ENCODE assay signal across 1 cellular context in genomic region chr11:71489311-71490043, GRCh38.
TF ChIP-seq lines count a peak whose summit lies in the region.

No MANE protein-coding gene starts in this region.

TF ChIP-seq in H1, 55 proteins besides CTCF, POLR2A, EP300 and RAD21:
- TF ChIP-seq YY1 (IDR thresholded peaks at IDR 0.05; ENCODE audit: low read depth, low read length) (no peak), ATF2 (IDR thresholded peaks at IDR 0.05; ENCODE audit: low read length) (no peak), CBX8 (IDR thresholded peaks at IDR 0.05; ENCODE audit: borderline replicate concordance, low read depth, low read length) (no peak), SP2 (IDR thresholded peaks at IDR 0.05; ENCODE audit: low read length) (no peak), SIX5 (IDR thresholded peaks at IDR 0.05; ENCODE audit: low read depth, low read length) (no peak), TBP (IDR thresholded peaks at IDR 0.05; ENCODE audit: low read depth, low read length) (no peak), E2F6 (IDR thresholded peaks at IDR 0.05) (no peak), USF2 (IDR thresholded peaks at IDR 0.05; ENCODE audit: low read length) (no peak), TEAD4 (IDR thresholded peaks at IDR 0.05; ENCODE audit: low read depth, low read length) (no peak), SAP30 (IDR thresholded peaks at IDR 0.05; ENCODE audit: insufficient read depth, insufficient replicate concordance, low read length) (no peak), TCF12 (IDR thresholded peaks at IDR 0.05; ENCODE audit: low read depth, low read length) (no peak), MAFK (IDR thresholded peaks at IDR 0.05; ENCODE audit: low read depth, low read length) (no peak), POU5F1 (IDR thresholded peaks at IDR 0.05; ENCODE audit: low read depth, low read length) (no peak), SIRT6 (IDR thresholded peaks at IDR 0.05; ENCODE audit: low read length) (no peak), GABPA (IDR thresholded peaks at IDR 0.05; ENCODE audit: borderline replicate concordance, insufficient read depth, low read length) (no peak), CHD2 (IDR thresholded peaks at IDR 0.05; ENCODE audit: low read length) (no peak)
TF ChIP-seq in H1: peak in this region for 0.
